ENCODE assay signal across 10 cellular contexts in the genomic region with DNA sequence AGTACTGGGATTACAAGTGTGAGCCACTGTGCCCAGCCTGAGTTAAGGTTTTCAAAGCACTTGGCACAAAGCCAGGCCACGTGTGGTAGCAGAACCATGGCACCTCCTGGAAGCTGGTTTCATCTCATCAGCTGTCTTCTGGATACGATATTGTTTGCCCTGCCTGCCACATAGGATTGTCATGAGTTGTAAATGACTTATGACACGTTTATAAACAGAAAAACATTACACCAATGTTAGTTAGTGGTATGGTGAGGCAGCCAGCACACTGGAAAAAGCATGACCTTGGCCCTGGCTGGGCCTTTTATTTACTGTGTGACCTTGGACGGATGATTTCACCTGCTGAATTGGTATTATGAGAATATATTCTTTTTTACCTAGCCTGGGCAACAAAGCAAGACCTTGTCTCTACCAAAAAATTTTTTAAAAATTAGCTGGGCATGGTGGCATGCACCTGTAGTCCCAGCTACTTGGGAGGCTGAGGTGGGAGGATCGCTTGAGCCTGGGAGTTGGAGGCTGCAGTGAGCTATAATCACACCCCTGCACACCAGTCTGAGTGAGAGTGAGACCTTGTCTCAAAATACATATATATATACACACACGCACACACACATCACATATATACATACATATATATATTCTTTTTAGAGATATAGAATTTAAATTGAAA. TPM values are rescaled to one million over a fixed set of nuclear protein-coding genes. Genes with fewer than 3 reads are reported as not detected.
A peak's percentile ranks its signal among the peaks of the same experiment; 100 is the strongest.
DNase-seq lines count a peak whose midpoint lies in the region; ATAC-seq and TF ChIP-seq lines count a peak whose summit lies in the region.
"Had no signal": no experiment of that assay in that cellular context is flagged by ENCODE, and none has a peak within 500 bp of the region (broad histone marks: within the 10 kb centered on the region; RNA-seq: fewer than 3 reads in every experiment).

No MANE protein-coding gene starts in this region.

- in situ Hi-C loops in brain microvascular endothelial cell (cut with HindIII; ENCODE audit: low pct_ligation_motif_present, low sequenced_read_pairs), result no loop called here

- peaks cover 0 to 16% (median 4%) of the 10 kb centered on the region in 4 donors for H3K4me1 ChIP-seq in Peyer's patch

- H3K27me3 ChIP-seq in Peyer's patch (no peaks in the 10 kb centered on the region), brain microvascular endothelial cell (replicated peaks) (no peaks in the 10 kb centered on the region)
- H3K27me3 ChIP-seq: esophagus muscularis mucosa had no signal

- no peaks in the 10 kb centered on the region for H3K36me3 Mint-ChIP-seq in T-helper 2 cell treated with Interferon-gamma antibody and Interleukin-4, amounts not matched to agents 5 μg/mL and 100 μg/mL, for 36 hours (ENCODE audit: low read depth)
- peaks cover 4% of the 10 kb centered on the region for H3K36me3 Mint-ChIP-seq in effector memory CD8-positive, alpha-beta T cell (ENCODE audit: insufficient read depth)
- H3K36me3 Mint-ChIP-seq in T-helper 17 cell (ENCODE audit: low read depth), result no peaks in the 10 kb centered on the region

- no peak overlapping the region for H3K4me3 Mint-ChIP-seq in T-helper 2 cell treated with Interferon-gamma antibody and Interleukin-4, amounts not matched to agents 5 μg/mL and 100 μg/mL, for 36 hours
- H3K4me3 Mint-ChIP-seq in effector memory CD8-positive, alpha-beta T cell, result no peak overlapping the region
- no peak overlapping the region for H3K4me3 Mint-ChIP-seq in T-helper 17 cell

- no peak overlapping the region for H3K4me3 ChIP-seq in Peyer's patch
- no peak overlapping the region for H3K4me3 ChIP-seq in brain microvascular endothelial cell (ENCODE audit: low read depth, low read length)
- H3K4me3 ChIP-seq: esophagus muscularis mucosa had no signal

- no peak for TF ChIP-seq CTCF in Peyer's patch (IDR thresholded peaks at IDR 0.05)
- no peak for TF ChIP-seq CTCF in brain microvascular endothelial cell (IDR thresholded peaks at IDR 0.05; ENCODE audit: low read depth, low read length, missing control alignments)

- no peaks in the 10 kb centered on the region for H3K9me3 Mint-ChIP-seq in T-helper 2 cell treated with Interferon-gamma antibody and Interleukin-4, amounts not matched to agents 5 μg/mL and 100 μg/mL, for 36 hours
- no peaks in the 10 kb centered on the region for H3K9me3 Mint-ChIP-seq in effector memory CD8-positive, alpha-beta T cell

- no peak overlapping the region for H3K27ac Mint-ChIP-seq in T-helper 2 cell treated with Interferon-gamma antibody and Interleukin-4, amounts not matched to agents 5 μg/mL and 100 μg/mL, for 36 hours
- H3K27ac Mint-ChIP-seq in effector memory CD8-positive, alpha-beta T cell, result peak overlapping the region in 1 of 2 donors; percentile 28
- no peak overlapping the region for H3K27ac Mint-ChIP-seq in T-helper 17 cell

- DNase-seq in T-helper 2 cell, result peak in 3 of 5 experiments; percentile 13 to 60 (median 23)
- DNase-seq in T-helper 2 cell treated with Interferon-gamma antibody and Interleukin-4, amounts not matched to agents 5 μg/mL and 100 μg/mL, for 36 hours (ENCODE audit: low spot score), result no peak
- peak in 2 of 3 donors; percentile 74 to 87 for DNase-seq in Peyer's patch
- peak in 2 of 3 experiments; percentile 25 to 28 for DNase-seq in effector memory CD8-positive, alpha-beta T cell
- DNase-seq in stimulated activated CD8-positive, alpha-beta memory T cell treated with anti-CD3 and anti-CD28 coated beads, Interleukin-12 subunit alpha, Interleukin-12 subunit beta, amount 100 ng/mL, for 1 hour (ENCODE audit: low read depth), result peak; percentile 17
- DNase-seq in T-helper 17 cell, result no peak
- no peak for DNase-seq in brain microvascular endothelial cell
- no peak for DNase-seq in amygdala (lab: John Stamatoyannopoulos, UW)
- DNase-seq: WERI-Rb-1 had no signal

- H3K27ac ChIP-seq in Peyer's patch, result peak overlapping the region in 3 of 4 donors; percentile 62 to 85 (median 69)
- H3K27ac ChIP-seq in brain microvascular endothelial cell, result no peak overlapping the region
- H3K27ac ChIP-seq: esophagus muscularis mucosa, WERI-Rb-1 had no signal

- peak; percentile 42 for ATAC-seq in effector memory CD8-positive, alpha-beta T cell (replicated peaks)
- ATAC-seq in T-helper 17 cell, result no peak

- no peaks in the 10 kb centered on the region for H3K36me3 ChIP-seq in Peyer's patch
- no peaks in the 10 kb centered on the region for H3K36me3 ChIP-seq in brain microvascular endothelial cell (replicated peaks)
- H3K36me3 ChIP-seq: esophagus muscularis mucosa, WERI-Rb-1 had no signal

- H3K4me1 Mint-ChIP-seq in T-helper 2 cell treated with Interferon-gamma antibody and Interleukin-4, amounts not matched to agents 5 μg/mL and 100 μg/mL, for 36 hours (ENCODE audit: low read depth), result peaks cover 26% of the 10 kb centered on the region
- peaks cover 21 to 22% of the 10 kb centered on the region in 2 donors for H3K4me1 Mint-ChIP-seq in effector memory CD8-positive, alpha-beta T cell (ENCODE audit: low read depth in 2 of 2)
- H3K4me1 Mint-ChIP-seq in T-helper 17 cell, result peaks cover 34% of the 10 kb centered on the region

- TF ChIP-seq POLR2A in Peyer's patch (IDR thresholded peaks at IDR 0.05), result no peak

- H3K9me3 ChIP-seq in Peyer's patch, result no peaks in the 10 kb centered on the region
- H3K9me3 ChIP-seq in T-helper 17 cell (ENCODE audit: control insufficient read depth, low read length, poor library complexity, severe bottlenecking), result no peaks in the 10 kb centered on the region
- H3K9me3 ChIP-seq: esophagus muscularis mucosa had no signal

- H3K27me3 Mint-ChIP-seq in T-helper 2 cell treated with Interferon-gamma antibody and Interleukin-4, amounts not matched to agents 5 μg/mL and 100 μg/mL, for 36 hours (ENCODE audit: low read depth), result no peaks in the 10 kb centered on the region
- H3K27me3 Mint-ChIP-seq in effector memory CD8-positive, alpha-beta T cell, result no peaks in the 10 kb centered on the region
- H3K27me3 Mint-ChIP-seq in T-helper 17 cell, result no peaks in the 10 kb centered on the region

RNA-seq across cellular contexts. Expression of a gene that starts 24.0 kb away (rescaled TPM):
- total RNA-seq in Peyer's patch, result 100 to 1,000 TPM; 337 to 553 (median 433) TPM
- 1,000 to 10,000 TPM; 1,038 to 1,220 TPM for total RNA-seq in T-helper 17 cell

Comparison
In these comparisons a context has a peak if more than half of its experiments do, and no peak if none do; other contexts are left out.
1. DNase-seq: peak in T-helper 2 cell (3 of 5), Peyer's patch (2 of 3), effector memory CD8-positive, alpha-beta T cell (2 of 3) and stimulated activated CD8-positive, alpha-beta memory T cell treated with anti-CD3 and anti-CD28 coated beads, Interleukin-12 subunit alpha, Interleukin-12 subunit beta, amount 100 ng/mL, for 1 hour (single experiment); none in T-helper 2 cell treated with Interferon-gamma antibody and Interleukin-4, amounts not matched to agents 5 μg/mL and 100 μg/mL, for 36 hours (single experiment), T-helper 17 cell (0 of 3), brain microvascular endothelial cell (single experiment) and amygdala (0 of 56).